ENCODE assay signal across 20 cellular contexts in genomic region chr17:50611639-50612038, GRCh38. TPM values are rescaled to one million over a fixed set of nuclear protein-coding genes. Genes with fewer than 3 reads are reported as not detected.
"Had no signal": no experiment of that assay in that cellular context is flagged by ENCODE, and none has a peak within 500 bp of the region (broad histone marks: within the 10 kb centered on the region; RNA-seq: fewer than 3 reads in every experiment).

No MANE protein-coding gene starts in this region.

- ATAC-seq: lower lobe of right lung; sciatic nerve; stimulated activated naive B cell treated with anti-CD40 and anti-IgM and Interleukin-4, amounts not matched to agents 10 μg/mL and 1 μg/mL and 100 μg/mL, for 72 hours; stimulated activated naive CD8-positive, alpha-beta T cell treated with anti-CD3 and anti-CD28 coated beads, Interleukin-15, amount 100 ng/mL, for 72 hours; upper lobe of right lung had no signal

- H3K27ac ChIP-seq: dorsolateral prefrontal cortex, left ventricle myocardium inferior, lower lobe of right lung, testis, tibial nerve, upper lobe of right lung had no signal

- FAIRE-seq: frontal cortex, keratinocyte had no signal

- H3K4me3 ChIP-seq: dorsolateral prefrontal cortex, left ventricle myocardium inferior, lower lobe of right lung, testis, tibial nerve, upper lobe of right lung had no signal

- DNase-seq: cortex of kidney; dorsolateral prefrontal cortex; effector CD8-positive, alpha-beta T cell; left ventricle myocardium inferior; lower lobe of right lung; midbrain; naive B cell; nephron progenitor cell; posterior cingulate gyrus; stimulated activated CD4-positive, alpha-beta T cell treated with anti-CD3 and anti-CD28 coated beads, Interleukin-2, amount 100 ng/mL, for 24 hours; stimulated activated CD4-positive, alpha-beta T cell treated with anti-CD3 and anti-CD28 coated beads, Interleukin-4, amount 100 ng/mL, for 4 hours; stimulated activated naive B cell treated with anti-CD40 and anti-IgM and Interleukin-4, amounts not matched to agents 10 μg/mL and 1 μg/mL and 100 μg/mL, for 72 hours; stimulated activated naive CD8-positive, alpha-beta T cell treated with anti-CD3 and anti-CD28 coated beads, Interleukin-15, amount 100 ng/mL, for 72 hours; testis; upper lobe of right lung had no signal

- H3K36me3 ChIP-seq: left ventricle myocardium inferior, lower lobe of right lung, tibial nerve, upper lobe of right lung had no signal

- H3K27me3 ChIP-seq: testis, tibial nerve had no signal

- H3K4me1 ChIP-seq: lower lobe of right lung, testis, upper lobe of right lung had no signal

- H3K9me3 ChIP-seq: left ventricle myocardium inferior, lower lobe of right lung, testis, tibial nerve, upper lobe of right lung had no signal

RNA-seq across cellular contexts. Expression of gene ABCC3, which starts 23.0 kb away (rescaled TPM):
- total RNA-seq: frontal cortex had no signal

RNA-seq across cellular contexts. Expression of gene CACNA1G, which starts 51.1 kb away (rescaled TPM):
- total RNA-seq: pulmonary artery endothelial cell, upper lobe of right lung had no signal
